In the genomic region with DNA sequence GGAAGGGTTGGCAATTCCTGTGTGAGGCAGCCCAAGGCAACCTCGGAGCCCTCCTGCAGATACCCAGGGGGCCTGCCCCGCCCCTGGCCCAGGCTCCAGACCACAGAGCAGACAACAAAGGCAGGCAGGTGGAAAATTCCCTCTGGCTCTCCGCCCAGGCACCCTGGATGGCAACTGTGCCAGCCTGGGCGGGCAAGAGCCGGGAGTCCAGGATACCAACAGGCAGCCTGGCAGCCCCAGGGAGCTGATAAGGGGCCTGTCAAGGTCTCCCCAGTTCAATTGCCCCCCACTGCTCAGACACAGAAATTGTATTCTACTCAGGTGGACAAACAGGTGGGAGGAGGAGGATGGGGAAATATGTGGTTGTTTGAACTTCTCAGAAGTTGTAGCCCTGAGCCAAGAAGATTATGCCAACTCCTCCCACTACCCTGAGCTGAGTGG, we compare ENCODE assay signal across 13 cellular contexts. TPM values are rescaled to one million over a fixed set of nuclear protein-coding genes. Genes with fewer than 3 reads are reported as not detected.
DNase-seq lines count a peak whose midpoint lies in the region; ATAC-seq and TF ChIP-seq lines count a peak whose summit lies in the region.
"Had no signal": no experiment of that assay in that cellular context is flagged by ENCODE, and none has a peak within 500 bp of the region (broad histone marks: within the 10 kb centered on the region; RNA-seq: fewer than 3 reads in every experiment).

No MANE protein-coding gene starts in this region.

- H3K36me3 ChIP-seq in mesenchymal stem cell (ENCODE audit: control insufficient read depth in 1 of 2, insufficient read depth in 2 of 2, low read depth in 1 of 2, low read length in 2 of 2), result no peaks in the 10 kb centered on the region
- H3K36me3 ChIP-seq: uterus had no signal

- H3K23ac ChIP-seq in mesenchymal stem cell (ENCODE audit: low read length in 2 of 2), result no peak overlapping the region

- 81% methylated on average over 5 of the region's 5 CpGs for WGBS in mesenchymal stem cell

- no peak overlapping the region for H3K4me2 ChIP-seq in mesenchymal stem cell (ENCODE audit: low read length, poor library complexity, severe bottlenecking)

- H3K4me3 ChIP-seq in mesenchymal stem cell (ENCODE audit: insufficient read depth in 1 of 2, low read depth in 1 of 2, low read length in 2 of 2), result no peak overlapping the region
- H3K4me3 ChIP-seq: uterus had no signal

- H3K79me1 ChIP-seq in mesenchymal stem cell (replicated peaks; ENCODE audit: low read length, poor library complexity, severe bottlenecking), result no peaks in the 10 kb centered on the region

- CTCF ChIA-PET in MCF 10A (lab: Yijun Ruan, JAX), result interaction anchor here (0.6 to 4.7 kb wide), 9 partner anchors 12 to 123 kb away, joined by 3 to 49 read pairs (median 8); no protein-coding TSS in a partner anchor

- peaks cover 31% of the 10 kb centered on the region for H3K4me1 ChIP-seq in mesenchymal stem cell (ENCODE audit: control insufficient read depth, insufficient read depth, low read depth, low read length)
- H3K4me1 ChIP-seq: uterus had no signal

- H3K9me3 Mint-ChIP-seq in MCF 10A (ENCODE audit: unreplicated experiment), result no peaks in the 10 kb centered on the region
- H3K9me3 Mint-ChIP-seq in activated T-cell treated with anti-CD3 and anti-CD28 coated beads, Interleukin-2, amount 50 U/mL, for 72 hours, result no peaks in the 10 kb centered on the region

- POLR2A ChIA-PET in MCF 10A (lab: Yijun Ruan, JAX), result interaction anchor here (0.6 to 2.8 kb wide), 8 partner anchors 50 to 104 kb away, joined by 3 to 13 read pairs (median 5); no protein-coding TSS in a partner anchor

- H3K4me3 Mint-ChIP-seq in MCF 10A (ENCODE audit: unreplicated experiment), result no peak overlapping the region
- H3K4me3 Mint-ChIP-seq in activated T-cell treated with anti-CD3 and anti-CD28 coated beads, Interleukin-2, amount 50 U/mL, for 72 hours, result no peak overlapping the region

- H3K27ac Mint-ChIP-seq in MCF 10A (ENCODE audit: low read depth, unreplicated experiment), result peak overlapping the region; percentile 39
- no peak overlapping the region for H3K27ac Mint-ChIP-seq in activated T-cell treated with anti-CD3 and anti-CD28 coated beads, Interleukin-2, amount 50 U/mL, for 72 hours

- DNase-seq in NCI-H2081 (lab: John Stamatoyannopoulos, UW), result peak; percentile 96 to 99
- peak; percentile 90 for DNase-seq in MCF 10A (ENCODE audit: unreplicated experiment)
- DNase-seq in mesenchymal stem cell, result no peak
- DNase-seq in activated T-cell treated with anti-CD3 and anti-CD28 coated beads, Interleukin-2, amount 50 U/mL, for 72 hours, result no peak
- DNase-seq in GM13977 (ENCODE audit: low spot score), result no peak
- DNase-seq: activated CD4-positive, alpha-beta T cell treated with anti-CD3 and anti-CD28 coated beads, Interleukin-2, amount 50 U/mL, for 4 hours; anterior cingulate cortex; stimulated activated CD4-positive, alpha-beta T cell treated with anti-CD3 and anti-CD28 coated beads, Interleukin-4, amount 100 ng/mL, for 1 hour; uterus had no signal

- peaks cover 45% of the 10 kb centered on the region for H3K4me1 Mint-ChIP-seq in MCF 10A (ENCODE audit: insufficient read depth, unreplicated experiment)
- no peaks in the 10 kb centered on the region for H3K4me1 Mint-ChIP-seq in activated T-cell treated with anti-CD3 and anti-CD28 coated beads, Interleukin-2, amount 50 U/mL, for 72 hours (ENCODE audit: low read depth)

- H2AK5ac ChIP-seq in mesenchymal stem cell (ENCODE audit: low read length, severe bottlenecking), result peak overlapping the region; percentile 13

- in situ Hi-C loops in GM13977 (cut with MboI; ENCODE audit: low pct_unique_long_range_greater_than_20kb, low sequenced_read_pairs, unreplicated experiment), result no loop called here

- no peak overlapping the region for H2BK12ac ChIP-seq in mesenchymal stem cell (ENCODE audit: low read length in 2 of 2)

- no peaks in the 10 kb centered on the region for H3K9me3 ChIP-seq in mesenchymal stem cell (ENCODE audit: control insufficient read depth, low read length)
- H3K9me3 ChIP-seq: uterus had no signal

- no peaks in the 10 kb centered on the region for H3K27me3 ChIP-seq in mesenchymal stem cell (ENCODE audit: control insufficient read depth in 1 of 2, insufficient read depth in 1 of 2, low read length in 2 of 2)
- H3K27me3 ChIP-seq: uterus had no signal

- no TSS peak for BruUV-seq in MCF 10A (replicated peaks; lab: Mats Ljungman, UMichigan)

- H2BK5ac ChIP-seq in mesenchymal stem cell (ENCODE audit: low read depth, low read length, poor library complexity, severe bottlenecking), result no peak overlapping the region

- intact Hi-C loops in MCF 10A (cut with micrococcal nuclease), result no loop called here

- TF ChIP-seq CTCF in C4-2B (conservative IDR thresholded peaks at IDR 0.05), result no peak
- TF ChIP-seq CTCF in MCF 10A (IDR thresholded peaks at IDR 0.05; ENCODE audit: unreplicated experiment), result no peak
- TF ChIP-seq CTCF in GM13977 (IDR thresholded peaks at IDR 0.05; ENCODE audit: extremely low read depth, insufficient read depth, missing control alignments), result no peak

- H3K14ac ChIP-seq in mesenchymal stem cell (ENCODE audit: low read length in 2 of 2), result no peak overlapping the region

- no peaks in the 10 kb centered on the region for H3K27me3 Mint-ChIP-seq in MCF 10A (ENCODE audit: insufficient read depth, unreplicated experiment)
- no peaks in the 10 kb centered on the region for H3K27me3 Mint-ChIP-seq in activated T-cell treated with anti-CD3 and anti-CD28 coated beads, Interleukin-2, amount 50 U/mL, for 72 hours (ENCODE audit: low read depth)

- H3K4ac ChIP-seq in mesenchymal stem cell (ENCODE audit: low read depth in 1 of 2, low read length in 2 of 2), result no peak overlapping the region

- no peak overlapping the region for H3K18ac ChIP-seq in mesenchymal stem cell (ENCODE audit: low read depth in 1 of 2, low read length in 2 of 2)

- H2BK120ac ChIP-seq in mesenchymal stem cell (ENCODE audit: low read depth, low read length), result no peak overlapping the region

- no peak overlapping the region for H4K91ac ChIP-seq in mesenchymal stem cell (ENCODE audit: low read length)

- H3K27ac ChIP-seq in C4-2B, result peak overlapping the region; percentile 36
- no peak overlapping the region for H3K27ac ChIP-seq in mesenchymal stem cell (ENCODE audit: low read length, poor library complexity, severe bottlenecking)
- H3K27ac ChIP-seq: uterus had no signal

- no peaks in the 10 kb centered on the region for H3K36me3 Mint-ChIP-seq in MCF 10A (ENCODE audit: insufficient read depth, unreplicated experiment)
- no peaks in the 10 kb centered on the region for H3K36me3 Mint-ChIP-seq in activated T-cell treated with anti-CD3 and anti-CD28 coated beads, Interleukin-2, amount 50 U/mL, for 72 hours (ENCODE audit: insufficient read depth in 2 of 2)

- no peak overlapping the region for H2AFZ ChIP-seq in mesenchymal stem cell (ENCODE audit: low read depth, low read length)

- no peak overlapping the region for H4K8ac ChIP-seq in mesenchymal stem cell (ENCODE audit: low read length)

- ATAC-seq in activated T-cell treated with anti-CD3 and anti-CD28 coated beads, Interleukin-2, amount 50 U/mL, for 72 hours (replicated peaks in 1 of 2), result no peak
- ATAC-seq in GM18511 (IDR thresholded peaks at IDR 0.05; ENCODE audit: unreplicated experiment) (no peak), HG02973 (IDR thresholded peaks at IDR 0.05; ENCODE audit: unreplicated experiment) (no peak)

- no peak overlapping the region for H3K9ac ChIP-seq in mesenchymal stem cell (ENCODE audit: low read length)

- H2BK15ac ChIP-seq in mesenchymal stem cell (ENCODE audit: low read depth, poor library complexity, severe bottlenecking), result no peak overlapping the region

RNA-seq across cellular contexts. Expression of a gene that starts 15.4 kb away (rescaled TPM):
- total RNA-seq in MCF 10A (2022), result not detected in 2 replicates
- polyA plus RNA-seq in mesenchymal stem cell (2013, experiment 1 of 2), result 0.01 TPM
- not detected for polyA plus RNA-seq in mesenchymal stem cell (2013, experiment 2 of 2)
- total RNA-seq in activated T-cell treated with anti-CD3 and anti-CD28 coated beads, Interleukin-2, amount 50 U/mL, for 72 hours, result not detected
- total RNA-seq: mononuclear cell had no signal

RNA-seq across cellular contexts. Expression of a gene that starts 37.2 kb away (rescaled TPM):
- 94.8 and 126 TPM in 2 replicates for total RNA-seq in MCF 10A (2022)
- 48.3 TPM for polyA plus RNA-seq in mesenchymal stem cell (2013, experiment 1 of 2)
- 47.5 TPM for polyA plus RNA-seq in mesenchymal stem cell (2013, experiment 2 of 2)
- 10 to 100 TPM; 58.1 to 77.1 TPM for total RNA-seq in activated T-cell treated with anti-CD3 and anti-CD28 coated beads, Interleukin-2, amount 50 U/mL, for 72 hours

RNA-seq across cellular contexts. Expression of a gene that starts 53.1 kb away (rescaled TPM):
- not detected in 2 replicates for total RNA-seq in MCF 10A (2022)
- not detected for polyA plus RNA-seq in mesenchymal stem cell (2013, experiment 1 of 2)
- polyA plus RNA-seq in mesenchymal stem cell (2013, experiment 2 of 2), result 0.15 TPM
- total RNA-seq in activated T-cell treated with anti-CD3 and anti-CD28 coated beads, Interleukin-2, amount 50 U/mL, for 72 hours, result 100 to 1,000 TPM; 196 to 201 TPM

Comparison
In these comparisons a context has a peak if more than half of its experiments do, and no peak if none do; other contexts are left out.
1. DNase-seq: peak in NCI-H2081 (2 of 2) and MCF 10A (single experiment); none in mesenchymal stem cell (single experiment), activated T-cell treated with anti-CD3 and anti-CD28 coated beads, Interleukin-2, amount 50 U/mL, for 72 hours (0 of 2) and GM13977 (single experiment).
2. RNA of a gene that starts 53.1 kb away (total RNA-seq): 196 to 201 TPM in activated T-cell treated with anti-CD3 and anti-CD28 coated beads, Interleukin-2, amount 50 U/mL, for 72 hours; not detected in MCF 10A; every median in the first group is over 100 times any median in the second.